Comparison of ENCODE assay signal across 23 cellular contexts in genomic region chr6:170371091-170371490, GRCh38.
DNase-seq lines count a peak whose midpoint lies in the region; ATAC-seq, FAIRE-seq and TF ChIP-seq lines count a peak whose summit lies in the region.
"Had no signal": no experiment of that assay in that cellular context is flagged by ENCODE, and none has a peak within 500 bp of the region (broad histone marks: within the 10 kb centered on the region; RNA-seq: fewer than 3 reads in every experiment).

No MANE protein-coding gene starts in this region.

- no peak overlapping the region for H3K9ac ChIP-seq in astrocyte (ENCODE audit: low read length)

- H3K4me3 Mint-ChIP-seq in astrocyte (ENCODE audit: unreplicated experiment) = no peak overlapping the region
- H3K4me3 Mint-ChIP-seq in type B pancreatic cell = no peak overlapping the region
- H3K4me3 Mint-ChIP-seq: activated CD4-positive, alpha-beta T cell treated with anti-CD3 and anti-CD28 coated beads, Interleukin-2, amount 10 ng/mL, durations not matched to agents 24 days and 14 days; activated naive CD4-positive, alpha-beta T cell treated with anti-CD3 and anti-CD28 coated beads, Interleukin-2, amount 50 U/mL, for 24 hours; nephron; T-cell had no signal

- peaks cover 5% of the 10 kb centered on the region for H3K4me1 ChIP-seq in astrocyte (ENCODE audit: insufficient read depth, low read length)
- H3K4me1 ChIP-seq: breast epithelium had no signal

- H3K4me2 ChIP-seq in astrocyte (ENCODE audit: low read length) = peak overlapping the region; percentile 4

- H3K9me3 ChIP-seq in astrocyte (ENCODE audit: insufficient read depth, low read depth, low read length) = no peaks in the 10 kb centered on the region
- H3K9me3 ChIP-seq: breast epithelium, pancreas had no signal

- H3K27me3 ChIP-seq in astrocyte (ENCODE audit: insufficient read depth, low read length) = no peaks in the 10 kb centered on the region
- H3K27me3 ChIP-seq: breast epithelium, pancreas had no signal

- no peak overlapping the region for H2AFZ ChIP-seq in astrocyte (ENCODE audit: low read depth, low read length)

- H3K36me3 Mint-ChIP-seq in activated naive CD4-positive, alpha-beta T cell treated with anti-CD3 and anti-CD28 coated beads, Interleukin-2, amount 50 U/mL, for 72 hours = peaks cover 3 to 9% of the 10 kb centered on the region in 2 donors
- H3K36me3 Mint-ChIP-seq in astrocyte (ENCODE audit: low read depth, unreplicated experiment) (peaks cover 9% of the 10 kb centered on the region), type B pancreatic cell (peaks cover 31% of the 10 kb centered on the region)

- H3K4me3 ChIP-seq in astrocyte (ENCODE audit: insufficient read depth, low read depth, low read length) = no peak overlapping the region
- H3K4me3 ChIP-seq in coronary artery = no peak overlapping the region
- H3K4me3 ChIP-seq: breast epithelium, pancreas had no signal

- H4K20me1 ChIP-seq in astrocyte (ENCODE audit: insufficient read depth, low read length) = no peaks in the 10 kb centered on the region

- peak; percentile 23 for FAIRE-seq in astrocyte (lab: Jason Lieb, UNC)
- FAIRE-seq: G401.6, GM18507, H54, pancreas, urothelium cell line had no signal

- peaks cover 7% of the 10 kb centered on the region for H3K36me3 ChIP-seq in astrocyte (ENCODE audit: insufficient read depth, low read length)
- H3K36me3 ChIP-seq: breast epithelium had no signal

- ATAC-seq in activated naive CD4-positive, alpha-beta T cell treated with anti-CD3 and anti-CD28 coated beads, Interleukin-2, amount 50 U/mL, for 72 hours = peak in 1 of 2 donors; percentile 31
- ATAC-seq: Panc1, pancreas, T-cell had no signal

- peak overlapping the region; percentile 83 to 92 for H3K27ac Mint-ChIP-seq in activated naive CD4-positive, alpha-beta T cell treated with anti-CD3 and anti-CD28 coated beads, Interleukin-2, amount 50 U/mL, for 72 hours
- H3K27ac Mint-ChIP-seq in astrocyte (ENCODE audit: unreplicated experiment) = peak overlapping the region; percentile 84
- H3K27ac Mint-ChIP-seq in type B pancreatic cell = peak overlapping the region; percentile 87
- H3K27ac Mint-ChIP-seq: activated CD4-positive, alpha-beta T cell treated with anti-CD3 and anti-CD28 coated beads, Interleukin-2, amount 10 ng/mL, durations not matched to agents 24 days and 14 days; nephron; T-cell had no signal

- H3K27ac ChIP-seq in astrocyte (ENCODE audit: low read depth, low read length) (no peak overlapping the region), coronary artery (no peak overlapping the region)
- H3K27ac ChIP-seq: breast epithelium, pancreas had no signal

- no peaks in the 10 kb centered on the region for H3K9me3 Mint-ChIP-seq in activated naive CD4-positive, alpha-beta T cell treated with anti-CD3 and anti-CD28 coated beads, Interleukin-2, amount 50 U/mL, for 72 hours
- H3K9me3 Mint-ChIP-seq in astrocyte (ENCODE audit: unreplicated experiment) = no peaks in the 10 kb centered on the region
- peaks cover under 1% of the 10 kb centered on the region for H3K9me3 Mint-ChIP-seq in type B pancreatic cell
- H3K9me3 Mint-ChIP-seq: activated CD4-positive, alpha-beta T cell treated with anti-CD3 and anti-CD28 coated beads, Interleukin-2, amount 10 ng/mL, durations not matched to agents 24 days and 14 days; activated naive CD4-positive, alpha-beta T cell treated with anti-CD3 and anti-CD28 coated beads, Interleukin-2, amount 50 U/mL, for 24 hours; nephron; T-cell had no signal

- H3K4me1 Mint-ChIP-seq in astrocyte (ENCODE audit: low read depth, unreplicated experiment) (peaks cover 18% of the 10 kb centered on the region), type B pancreatic cell (ENCODE audit: unreplicated experiment) (peaks cover 31% of the 10 kb centered on the region)

- peaks cover 1% of the 10 kb centered on the region for H3K79me2 ChIP-seq in astrocyte (ENCODE audit: insufficient read depth, low read length)

- H3K27me3 Mint-ChIP-seq in astrocyte (ENCODE audit: low read depth, unreplicated experiment) (no peaks in the 10 kb centered on the region), type B pancreatic cell (no peaks in the 10 kb centered on the region)
- H3K27me3 Mint-ChIP-seq: activated CD4-positive, alpha-beta T cell treated with anti-CD3 and anti-CD28 coated beads, Interleukin-2, amount 10 ng/mL, durations not matched to agents 24 days and 14 days; activated naive CD4-positive, alpha-beta T cell treated with anti-CD3 and anti-CD28 coated beads, Interleukin-2, amount 50 U/mL, for 24 hours; T-cell had no signal

- TF ChIP-seq CTCF in astrocyte (IDR thresholded peaks at IDR 0.05; ENCODE audit: insufficient read depth, low read depth, low read length) = no peak
- TF ChIP-seq CTCF in type B pancreatic cell (conservative IDR thresholded peaks at IDR 0.05) = no peak
- no peak for TF ChIP-seq CTCF in coronary artery (IDR thresholded peaks at IDR 0.05)

- no peak for DNase-seq in activated naive CD4-positive, alpha-beta T cell treated with anti-CD3 and anti-CD28 coated beads, Interleukin-2, amount 50 U/mL, for 72 hours (ENCODE audit: low spot score in 2 of 2)
- no peak for DNase-seq in activated naive CD4-positive, alpha-beta T cell (lab: John Stamatoyannopoulos, UW)
- DNase-seq in astrocyte (ENCODE audit: low read depth) (no peak), iris pigment epithelial cell (ENCODE audit: low read depth) (peak; percentile 29), type B pancreatic cell (ENCODE audit: extremely low spot score, unreplicated experiment) (no peak), 8988T (no peak), coronary artery (ENCODE audit: low spot score) (no peak), NCI-H2171 treated with DMSO at 0.1 percent for 48 hours (lab: John Stamatoyannopoulos, UW) (no peak)
- DNase-seq: activated CD4-positive, alpha-beta T cell treated with anti-CD3 and anti-CD28 coated beads, Interleukin-2, amount 10 ng/mL, durations not matched to agents 24 days and 14 days; cortex of kidney; DMS 273 treated with DMSO at 0.1 percent for 48 hours; NCI-H2107; pancreas; SIG-M5; T-cell had no signal
